In the genomic region with DNA sequence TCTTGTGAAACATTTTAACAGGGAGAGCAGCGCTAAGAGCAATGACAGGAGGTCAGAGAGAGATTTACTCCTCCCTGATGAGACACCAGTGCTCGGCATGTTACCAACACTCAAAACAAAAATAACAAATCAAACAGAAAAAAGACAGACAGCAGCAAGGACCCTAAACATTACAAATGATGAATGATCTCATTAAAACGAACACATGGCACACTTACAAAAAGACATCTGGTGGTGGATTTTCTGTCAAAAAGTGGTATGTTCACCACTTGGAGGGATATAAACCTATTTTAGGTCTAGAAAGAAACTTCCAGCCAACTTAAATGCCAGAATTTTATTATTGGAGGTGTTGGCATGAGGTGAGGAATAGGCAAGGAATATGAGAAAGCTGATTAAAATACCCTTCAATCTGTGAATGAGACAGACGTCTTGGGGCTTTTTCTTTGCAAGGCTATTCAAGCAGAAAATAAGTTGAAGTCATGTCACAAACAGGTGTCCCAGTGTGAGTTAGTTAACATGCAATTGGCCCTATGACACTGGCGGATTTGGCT, we compare ENCODE assay signal across 15 cellular contexts.
DNase-seq lines count a peak whose midpoint lies in the region; ATAC-seq and TF ChIP-seq lines count a peak whose summit lies in the region.
"Had no signal": no experiment of that assay in that cellular context is flagged by ENCODE, and none has a peak within 500 bp of the region (broad histone marks: within the 10 kb centered on the region; RNA-seq: fewer than 3 reads in every experiment).

No MANE protein-coding gene starts in this region.

- DNase-seq in GM04504 (ENCODE audit: low read depth) = peak; percentile 46
- peak; percentile 94 for DNase-seq in NCI-H1694 (lab: John Stamatoyannopoulos, UW)
- peak; percentile 34 for DNase-seq in choroid plexus epithelial cell (ENCODE audit: low read depth)
- DNase-seq in osteoblast (ENCODE audit: insufficient read length, low spot score, missing footprints) = peak; percentile 51
- no peak for DNase-seq in breast epithelium (ENCODE audit: low spot score in 2 of 2)
- no peak for DNase-seq in SIG-M5 (lab: John Stamatoyannopoulos, UW)
- no peak for DNase-seq in NCI-H748 (lab: John Stamatoyannopoulos, UW; ENCODE audit: unreplicated experiment)
- DNase-seq: activated naive CD8-positive, alpha-beta T cell treated with anti-CD3 and anti-CD28 coated beads, Interleukin-2, amount 50 U/mL, for 24 hours; CD4-positive, CD25-positive, alpha-beta regulatory T cell; cortex of kidney; foreskin keratinocyte; islet precursor cell had no signal

- H4K20me1 ChIP-seq in osteoblast (ENCODE audit: insufficient read depth, low read length) = no peaks in the 10 kb centered on the region

- peak overlapping the region; percentile 17 for H3K4me2 ChIP-seq in osteoblast (ENCODE audit: insufficient read depth, low read length)

- H3K9me3 ChIP-seq in osteoblast (ENCODE audit: low read depth, low read length) (no peaks in the 10 kb centered on the region), breast epithelium (no peaks in the 10 kb centered on the region)

- H3K4me3 ChIP-seq in choroid plexus epithelial cell (ENCODE audit: low read depth, low read length) = no peak overlapping the region
- no peak overlapping the region for H3K4me3 ChIP-seq in osteoblast (ENCODE audit: insufficient read depth, low read length)
- no peak overlapping the region for H3K4me3 ChIP-seq in breast epithelium

- H3K4me1 ChIP-seq in osteoblast (ENCODE audit: insufficient read depth, low read length) = peaks cover 16% of the 10 kb centered on the region
- H3K4me1 ChIP-seq in breast epithelium = no peaks in the 10 kb centered on the region

- peaks cover 41% of the 10 kb centered on the region for H3K79me2 ChIP-seq in osteoblast (ENCODE audit: insufficient read depth, low read length)

- no peaks in the 10 kb centered on the region for H3K27me3 ChIP-seq in osteoblast (ENCODE audit: insufficient read depth, low read length)
- no peaks in the 10 kb centered on the region for H3K27me3 ChIP-seq in breast epithelium
- H3K27me3 ChIP-seq: foreskin keratinocyte had no signal

- TF ChIP-seq CTCF in choroid plexus epithelial cell (conservative IDR thresholded peaks at IDR 0.05; ENCODE audit: low read depth, low read length) (no peak), osteoblast (IDR thresholded peaks at IDR 0.05; ENCODE audit: extremely low read depth, low read depth, low read length) (no peak), breast epithelium (IDR thresholded peaks at IDR 0.05) (no peak)

- H2AFZ ChIP-seq in osteoblast (ENCODE audit: low read length) = no peak overlapping the region

- intact Hi-C loops in breast epithelium (cut with DNase I; ENCODE audit: low total_unique reads) = no loop called here

- no peak for TF ChIP-seq POLR2A in breast epithelium (IDR thresholded peaks at IDR 0.05)

- no peaks in the 10 kb centered on the region for H3K36me3 ChIP-seq in osteoblast (ENCODE audit: insufficient read depth, low read length)
- H3K36me3 ChIP-seq in breast epithelium = no peaks in the 10 kb centered on the region

- no peak overlapping the region for H3K27ac ChIP-seq in osteoblast (ENCODE audit: low read depth, low read length)
- no peak overlapping the region for H3K27ac ChIP-seq in breast epithelium
- H3K27ac ChIP-seq: foreskin keratinocyte, HL-60 had no signal

- no peak for ATAC-seq in GM18519 (IDR thresholded peaks at IDR 0.05; ENCODE audit: low FRiP score, unreplicated experiment)
- ATAC-seq: activated naive CD8-positive, alpha-beta T cell treated with anti-CD3 and anti-CD28 coated beads, Interleukin-2, amount 50 U/mL, for 24 hours; foreskin keratinocyte; WTC11 had no signal

Comparison
In these comparisons a context has a peak if more than half of its experiments do, and no peak if none do; other contexts are left out.
1. DNase-seq: peak in GM04504 (single experiment), NCI-H1694 (single experiment), choroid plexus epithelial cell (single experiment) and osteoblast (single experiment); none in breast epithelium (0 of 2), SIG-M5 (single experiment) and NCI-H748 (single experiment).